ENCODE assay signal across 17 cellular contexts in the genomic region with DNA sequence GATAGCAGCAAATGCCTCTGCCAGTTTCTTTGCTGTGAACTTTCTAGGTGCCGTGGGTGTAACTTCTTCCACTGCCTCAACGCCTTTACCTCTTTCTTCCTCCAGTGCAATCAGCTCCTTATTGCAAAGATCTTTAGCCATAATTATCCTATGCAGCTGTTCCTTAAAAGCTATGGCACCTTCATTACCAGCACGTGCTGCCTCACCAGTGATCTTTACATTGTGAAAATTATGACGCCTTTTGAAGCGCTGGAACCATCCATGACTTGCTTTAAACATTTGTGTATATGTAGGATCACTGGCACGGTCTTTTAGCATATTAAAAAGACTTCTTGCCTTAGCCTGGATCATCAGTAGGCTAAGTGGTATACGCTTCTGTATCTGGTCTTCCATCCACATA.
"Had no signal": no experiment of that assay in that cellular context is flagged by ENCODE, and none has a peak within 500 bp of the region (broad histone marks: within the 10 kb centered on the region; RNA-seq: fewer than 3 reads in every experiment).

No MANE protein-coding gene starts in this region.

- H3K27me3 Mint-ChIP-seq: activated CD4-positive, alpha-beta T cell treated with anti-CD3 and anti-CD28 coated beads, Interleukin-2, amount 10 ng/mL, durations not matched to agents 24 days and 14 days; activated CD8-positive, alpha-beta memory T cell treated with anti-CD3 and anti-CD28 coated beads, Interleukin-2, amount 10 ng/mL, durations not matched to agents 7 days and 5 days; activated naive CD8-positive, alpha-beta T cell treated with anti-CD3 and anti-CD28 coated beads, Interleukin-2, amount 10 ng/mL, durations not matched to agents 7 days and 5 days; dendritic cell treated with granulocyte-macrophage colony-stimulating factor and Interleukin-4, amounts not matched to agents 40 ng/mL and 50 ng/mL, for 4 days had no signal

- DNase-seq: activated CD4-positive, alpha-beta T cell treated with anti-CD3 and anti-CD28 coated beads, Interleukin-2, amount 10 ng/mL, durations not matched to agents 24 days and 14 days; activated CD4-positive, CD25-positive, alpha-beta regulatory T cell; activated CD8-positive, alpha-beta memory T cell treated with anti-CD3 and anti-CD28 coated beads, Interleukin-2, amount 10 ng/mL, durations not matched to agents 7 days and 5 days; activated naive CD8-positive, alpha-beta T cell treated with anti-CD3 and anti-CD28 coated beads, Interleukin-2, amount 10 ng/mL, durations not matched to agents 7 days and 5 days; anterior cingulate cortex; cerebellar nuclear complex; effector memory CD4-positive, alpha-beta T cell; head of caudate nucleus; immature natural killer cell; mesendoderm; right cardiac atrium; stimulated activated CD4-positive, alpha-beta T cell treated with anti-CD3 and anti-CD28 coated beads, Interleukin-4, amount 100 ng/mL, for 4 hours; stimulated activated CD8-positive, alpha-beta memory T cell treated with anti-CD3 and anti-CD28 coated beads, Interleukin-4, amount 100 ng/mL, for 48 hours; stomach; testis had no signal

- ATAC-seq: activated CD8-positive, alpha-beta memory T cell treated with anti-CD3 and anti-CD28 coated beads, Interleukin-2, amount 10 ng/mL, durations not matched to agents 7 days and 5 days; right cardiac atrium had no signal

- H3K9me3 Mint-ChIP-seq: activated CD4-positive, alpha-beta T cell treated with anti-CD3 and anti-CD28 coated beads, Interleukin-2, amount 10 ng/mL, durations not matched to agents 24 days and 14 days; activated naive CD8-positive, alpha-beta T cell treated with anti-CD3 and anti-CD28 coated beads, Interleukin-2, amount 10 ng/mL, durations not matched to agents 7 days and 5 days; activated T-helper 2 cell treated with anti-CD3 and anti-CD28 coated beads, Interferon-gamma antibody, Interleukin-2, Interleukin-4, amounts not matched to agents 10 μg/mL and 5 μg/mL and 100 μg/mL, durations not matched to agents 14 hours and 24 hours and 36 hours; dendritic cell treated with granulocyte-macrophage colony-stimulating factor and Interleukin-4, amounts not matched to agents 40 ng/mL and 50 ng/mL, for 4 days; immature natural killer cell had no signal

- H3K27ac Mint-ChIP-seq: activated CD8-positive, alpha-beta memory T cell treated with anti-CD3 and anti-CD28 coated beads, Interleukin-2, amount 10 ng/mL, durations not matched to agents 7 days and 5 days; activated naive CD8-positive, alpha-beta T cell treated with anti-CD3 and anti-CD28 coated beads, Interleukin-2, amount 10 ng/mL, durations not matched to agents 7 days and 5 days; activated T-helper 2 cell treated with anti-CD3 and anti-CD28 coated beads, Interferon-gamma antibody, Interleukin-2, Interleukin-4, amounts not matched to agents 10 μg/mL and 5 μg/mL and 100 μg/mL, durations not matched to agents 14 hours and 24 hours and 36 hours; dendritic cell treated with granulocyte-macrophage colony-stimulating factor and Interleukin-4, amounts not matched to agents 40 ng/mL and 50 ng/mL, for 4 days had no signal

- H3K4me3 Mint-ChIP-seq: activated CD4-positive, alpha-beta T cell treated with anti-CD3 and anti-CD28 coated beads, Interleukin-2, amount 10 ng/mL, durations not matched to agents 24 days and 14 days; activated CD8-positive, alpha-beta memory T cell treated with anti-CD3 and anti-CD28 coated beads, Interleukin-2, amount 10 ng/mL, durations not matched to agents 7 days and 5 days; activated naive CD8-positive, alpha-beta T cell treated with anti-CD3 and anti-CD28 coated beads, Interleukin-2, amount 10 ng/mL, durations not matched to agents 7 days and 5 days; dendritic cell treated with granulocyte-macrophage colony-stimulating factor and Interleukin-4, amounts not matched to agents 40 ng/mL and 50 ng/mL, for 4 days; immature natural killer cell had no signal
